9 cellular contexts compared by ENCODE assay signal in genomic region chr3:172203522-172204258, GRCh38.
DNase-seq lines count a peak whose midpoint lies in the region; ATAC-seq and TF ChIP-seq lines count a peak whose summit lies in the region.
"Had no signal": no experiment of that assay in that cellular context is flagged by ENCODE, and none has a peak within 500 bp of the region (broad histone marks: within the 10 kb centered on the region; RNA-seq: fewer than 3 reads in every experiment).

No MANE protein-coding gene starts in this region.

- no peak overlapping the region for H3K4me3 Mint-ChIP-seq in dendritic cell treated with granulocyte-macrophage colony-stimulating factor and Interleukin-4, amounts not matched to agents 40 ng/mL and 50 ng/mL, for 4 days
- H3K4me3 Mint-ChIP-seq in activated naive CD4-positive, alpha-beta T cell treated with anti-CD3 and anti-CD28 coated beads, Interleukin-2, amount 10 ng/mL, durations not matched to agents 7 days and 5 days: no peak overlapping the region
- H3K4me3 Mint-ChIP-seq: activated CD4-positive, alpha-beta T cell treated with anti-CD3 and anti-CD28 coated beads for 36 hours had no signal

- H3K9me3 ChIP-seq in mucosa of descending colon (no peaks in the 10 kb centered on the region), upper lobe of left lung (no peaks in the 10 kb centered on the region)

- WGBS in upper lobe of left lung, 2 donors: 57 to 67% methylated on average over 9 of the region's 9 CpGs

- peaks cover 8% of the 10 kb centered on the region for H3K36me3 Mint-ChIP-seq in dendritic cell treated with granulocyte-macrophage colony-stimulating factor and Interleukin-4, amounts not matched to agents 40 ng/mL and 50 ng/mL, for 4 days (ENCODE audit: low read depth)
- H3K36me3 Mint-ChIP-seq in activated naive CD4-positive, alpha-beta T cell treated with anti-CD3 and anti-CD28 coated beads, Interleukin-2, amount 10 ng/mL, durations not matched to agents 7 days and 5 days: peaks cover 2% of the 10 kb centered on the region

- H3K4me3 ChIP-seq in mucosa of descending colon (no peak overlapping the region), upper lobe of left lung (no peak overlapping the region)

- TF ChIP-seq CTCF in mucosa of descending colon (IDR thresholded peaks at IDR 0.05) (no peak), upper lobe of left lung (IDR thresholded peaks at IDR 0.05) (no peak)

- no peaks in the 10 kb centered on the region for H3K27me3 Mint-ChIP-seq in dendritic cell treated with granulocyte-macrophage colony-stimulating factor and Interleukin-4, amounts not matched to agents 40 ng/mL and 50 ng/mL, for 4 days
- H3K27me3 Mint-ChIP-seq in activated naive CD4-positive, alpha-beta T cell treated with anti-CD3 and anti-CD28 coated beads, Interleukin-2, amount 10 ng/mL, durations not matched to agents 7 days and 5 days: no peaks in the 10 kb centered on the region
- H3K27me3 Mint-ChIP-seq: activated CD4-positive, alpha-beta T cell treated with anti-CD3 and anti-CD28 coated beads for 36 hours had no signal

- peaks cover 52% of the 10 kb centered on the region for H3K4me1 Mint-ChIP-seq in dendritic cell treated with granulocyte-macrophage colony-stimulating factor and Interleukin-4, amounts not matched to agents 40 ng/mL and 50 ng/mL, for 4 days (ENCODE audit: low read depth)
- H3K4me1 Mint-ChIP-seq in activated naive CD4-positive, alpha-beta T cell treated with anti-CD3 and anti-CD28 coated beads, Interleukin-2, amount 10 ng/mL, durations not matched to agents 7 days and 5 days: no peaks in the 10 kb centered on the region
- H3K4me1 Mint-ChIP-seq: activated CD4-positive, alpha-beta T cell treated with anti-CD3 and anti-CD28 coated beads for 36 hours had no signal

- H3K4me1 ChIP-seq in mucosa of descending colon (ENCODE audit: low read depth): peaks cover 28% of the 10 kb centered on the region
- H3K4me1 ChIP-seq in upper lobe of left lung: peaks cover 31 to 54% (median 42%) of the 10 kb centered on the region in 4 donors

- DNase-seq in NCI-H1417 (lab: John Stamatoyannopoulos, UW) (peak; percentile 54 to 87 (median 69)), NCI-H1417 treated with DMSO at 0.1 percent for 48 hours (lab: John Stamatoyannopoulos, UW) (no peak), mucosa of descending colon (peak in 2 of 3 donors; percentile 28 to 52), upper lobe of left lung (peak in 1 of 2 donors; percentile 48), dedifferentiated amniotic fluid mesenchymal stem cell (ENCODE audit: extremely low spot score) (no peak), NCI-H2107 (lab: John Stamatoyannopoulos, UW) (no peak)
- DNase-seq in activated naive CD4-positive, alpha-beta T cell treated with anti-CD3 and anti-CD28 coated beads, Interleukin-2, amount 10 ng/mL, durations not matched to agents 7 days and 5 days: no peak
- DNase-seq: activated CD4-positive, alpha-beta T cell treated with anti-CD3 and anti-CD28 coated beads for 36 hours had no signal

- CTCF ChIA-PET in activated naive CD4-positive, alpha-beta T cell treated with anti-CD3 and anti-CD28 coated beads, Interleukin-2, amount 10 ng/mL, durations not matched to agents 7 days and 5 days (lab: Charles Lee): no interaction called here

- no peak for TF ChIP-seq POLR2A in upper lobe of left lung (IDR thresholded peaks at IDR 0.05)

- intact Hi-C loops in dendritic cell treated with granulocyte-macrophage colony-stimulating factor and Interleukin-4, amounts not matched to agents 40 ng/mL and 50 ng/mL, for 4 days (cut with micrococcal nuclease): no loop called here
- intact Hi-C loops in mucosa of descending colon (cut with DNase I, micrococcal nuclease): no loop called here

- H3K36me3 ChIP-seq in mucosa of descending colon (ENCODE audit: low read depth) (no peaks in the 10 kb centered on the region), upper lobe of left lung (no peaks in the 10 kb centered on the region)

- H3K27me3 ChIP-seq in upper lobe of left lung: no peaks in the 10 kb centered on the region

- TF ChIP-seq EP300 in upper lobe of left lung (IDR thresholded peaks at IDR 0.05): no peak

- peak overlapping the region; percentile 85 for H3K27ac Mint-ChIP-seq in dendritic cell treated with granulocyte-macrophage colony-stimulating factor and Interleukin-4, amounts not matched to agents 40 ng/mL and 50 ng/mL, for 4 days
- H3K27ac Mint-ChIP-seq in activated naive CD4-positive, alpha-beta T cell treated with anti-CD3 and anti-CD28 coated beads, Interleukin-2, amount 10 ng/mL, durations not matched to agents 7 days and 5 days: no peak overlapping the region
- H3K27ac Mint-ChIP-seq: activated CD4-positive, alpha-beta T cell treated with anti-CD3 and anti-CD28 coated beads for 36 hours had no signal

- ATAC-seq in mucosa of descending colon (peak; percentile 83), upper lobe of left lung (ENCODE audit: low FRiP score in 2 of 2) (peak; percentile 31 to 75)
- ATAC-seq: activated CD4-positive, alpha-beta T cell treated with anti-CD3 and anti-CD28 coated beads for 36 hours had no signal

- peak overlapping the region; percentile 8 to 71 (median 44) for H3K27ac ChIP-seq in upper lobe of left lung

- H3K9me3 Mint-ChIP-seq in dendritic cell treated with granulocyte-macrophage colony-stimulating factor and Interleukin-4, amounts not matched to agents 40 ng/mL and 50 ng/mL, for 4 days: no peaks in the 10 kb centered on the region
- peaks cover 16% of the 10 kb centered on the region for H3K9me3 Mint-ChIP-seq in activated naive CD4-positive, alpha-beta T cell treated with anti-CD3 and anti-CD28 coated beads, Interleukin-2, amount 10 ng/mL, durations not matched to agents 7 days and 5 days

Comparison
In these comparisons a context has a peak if more than half of its experiments do, and no peak if none do; other contexts are left out.
1. DNase-seq: peak in NCI-H1417 (3 of 3) and mucosa of descending colon (2 of 3); none in NCI-H1417 treated with DMSO at 0.1 percent for 48 hours (single experiment), dedifferentiated amniotic fluid mesenchymal stem cell (single experiment), NCI-H2107 (single experiment) and activated naive CD4-positive, alpha-beta T cell treated with anti-CD3 and anti-CD28 coated beads, Interleukin-2, amount 10 ng/mL, durations not matched to agents 7 days and 5 days (single experiment).